In the genomic region with DNA sequence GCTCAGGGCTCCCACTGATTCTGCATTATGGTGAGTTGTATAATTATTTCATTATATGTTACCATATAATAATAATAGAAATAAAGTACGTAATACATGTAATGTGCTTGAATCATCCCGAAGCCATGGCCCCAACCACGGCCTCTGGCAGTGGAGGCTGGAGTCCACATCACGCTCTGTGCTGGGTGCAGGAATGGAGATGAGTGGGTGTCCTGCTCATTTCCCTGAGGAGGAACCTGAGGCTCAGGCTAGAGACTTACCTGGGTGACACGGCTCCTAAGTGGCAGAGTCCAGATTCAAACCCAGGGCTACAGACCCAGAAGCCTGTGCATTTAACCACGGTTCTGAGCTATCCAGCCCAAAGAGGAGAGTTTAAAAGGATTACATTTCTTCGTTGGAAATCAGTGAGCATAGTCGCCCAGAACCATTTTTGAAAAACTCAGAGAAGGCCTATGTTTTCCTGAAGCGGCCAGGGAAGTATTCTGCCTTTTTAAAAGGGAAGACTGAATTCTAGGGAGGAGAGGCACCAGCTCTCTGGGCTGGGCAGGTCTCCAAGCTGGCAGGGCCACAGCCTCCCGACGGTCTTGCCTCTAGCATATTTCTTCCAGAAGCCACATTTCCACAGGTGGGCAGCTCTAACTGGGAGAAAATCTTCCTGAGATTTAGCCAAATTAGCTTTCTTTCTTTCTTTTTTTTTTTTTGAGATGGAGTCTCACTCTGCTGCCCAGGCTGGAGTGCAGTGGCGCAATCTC, we compare ENCODE assay signal across 1 cellular context.
TF ChIP-seq lines count a peak whose summit lies in the region.

No MANE protein-coding gene starts in this region.

TF ChIP-seq in GM23338, 12 proteins besides CTCF, POLR2A, EP300 and RAD21 (continued from another document):
- TF ChIP-seq STAT1 (IDR thresholded peaks at IDR 0.05; ENCODE audit: unreplicated experiment) (no peak), JUNB (IDR thresholded peaks at IDR 0.05; ENCODE audit: unreplicated experiment) (no peak), ZNF331 (CRISPR knock-in tag; IDR thresholded peaks at IDR 0.05; ENCODE audit: low read depth) (no peak)
